25 cellular contexts compared by ENCODE assay signal in genomic region chr7:126460664-126461063, GRCh38.
"Had no signal": no experiment of that assay in that cellular context is flagged by ENCODE, and none has a peak within 500 bp of the region (broad histone marks: within the 10 kb centered on the region; RNA-seq: fewer than 3 reads in every experiment).

No MANE protein-coding gene starts in this region.

- H3K4me2 ChIP-seq: hepatocyte had no signal

- H3K4me3 ChIP-seq: colonic mucosa, esophagus squamous epithelium, gastroesophageal sphincter, heart left ventricle, hepatocyte, left lung, lower lobe of right lung had no signal

- H3K27me3 ChIP-seq: colonic mucosa, esophagus squamous epithelium, gastroesophageal sphincter, heart left ventricle, hepatocyte, left lung had no signal

- H3K9me3 ChIP-seq: colonic mucosa, esophagus squamous epithelium, gastroesophageal sphincter, heart left ventricle, left lung, lower lobe of right lung had no signal

- H3K4me1 ChIP-seq: colonic mucosa, esophagus squamous epithelium, gastroesophageal sphincter, heart left ventricle, left lung, lower lobe of right lung had no signal

- ATAC-seq: effector memory CD8-positive, alpha-beta T cell; esophagus mucosa; gastroesophageal sphincter; heart left ventricle; left cardiac atrium; left lung; left ventricle myocardium superior; lower lobe of right lung; naive thymus-derived CD4-positive, alpha-beta T cell; natural killer cell had no signal

- FAIRE-seq: endometrium, frontal cortex, islet of Langerhans, keratinocyte had no signal

- H3K79me2 ChIP-seq: hepatocyte had no signal

- H3K36me3 ChIP-seq: colonic mucosa, esophagus squamous epithelium, gastroesophageal sphincter, heart left ventricle, left lung, lower lobe of right lung had no signal

- H2AFZ ChIP-seq: hepatocyte had no signal

- H3K27ac ChIP-seq: colonic mucosa, epithelial cell of prostate, esophagus squamous epithelium, gastroesophageal sphincter, heart left ventricle, hepatocyte, left lung, lower lobe of right lung had no signal

- DNase-seq: colonic mucosa; cortex of kidney; effector CD8-positive, alpha-beta T cell; effector memory CD8-positive, alpha-beta T cell; endodermal cell; erythroblast; esophagus squamous epithelium; foreskin fibroblast; heart left ventricle; left cardiac atrium; left lung; left ventricle myocardium superior; lower lobe of right lung; mesenchymal stem cell; midbrain; naive thymus-derived CD4-positive, alpha-beta T cell; natural killer cell had no signal
